ENCODE assay signal across 8 cellular contexts in genomic region chr6:155528982-155529453, GRCh38.
DNase-seq lines count a peak whose midpoint lies in the region; ATAC-seq, FAIRE-seq and TF ChIP-seq lines count a peak whose summit lies in the region.

No MANE protein-coding gene starts in this region.

- TF ChIP-seq CTCF in AG09319 (IDR thresholded peaks at IDR 0.05; ENCODE audit: low read depth, low read length) (no peak), kidney (IDR thresholded peaks at IDR 0.05; ENCODE audit: borderline replicate concordance, extremely low read depth, insufficient read depth) (no peak)

- H3K36me3 ChIP-seq in kidney (ENCODE audit: control insufficient read depth in 1 of 2, insufficient read depth in 2 of 2, low read length in 2 of 2) (no peaks in the 10 kb centered on the region), H7 (replicated peaks; ENCODE audit: control insufficient read depth, insufficient read depth, low read length) (no peaks in the 10 kb centered on the region)

- ATAC-seq in HG02610 (IDR thresholded peaks at IDR 0.05; ENCODE audit: unreplicated experiment) = peak; percentile 66
- no peak for ATAC-seq in GM21825 (IDR thresholded peaks at IDR 0.05; ENCODE audit: unreplicated experiment)

- H3K27ac ChIP-seq in kidney (ENCODE audit: low read depth in 2 of 2, low read length in 2 of 2) = no peak overlapping the region

- H3K9me3 ChIP-seq in kidney (ENCODE audit: control insufficient read depth in 1 of 2, low read length in 2 of 2) = no peaks in the 10 kb centered on the region

- H3K9ac ChIP-seq in kidney (ENCODE audit: low read length in 2 of 2) = no peak overlapping the region

- intact Hi-C loops in kidney (cut with DNase I) = no loop called here

- no peaks in the 10 kb centered on the region for H3K4me1 ChIP-seq in kidney (ENCODE audit: control insufficient read depth in 1 of 2, insufficient read depth in 1 of 2, low read depth in 1 of 2, low read length in 2 of 2)

- H3K4me3 ChIP-seq in kidney (ENCODE audit: low read length in 2 of 2) (no peak overlapping the region), H7 (ENCODE audit: insufficient read depth, low read depth, low read length) (no peak overlapping the region)

- no peaks in the 10 kb centered on the region for H3K27me3 ChIP-seq in H7 (ENCODE audit: control insufficient read depth, insufficient read depth, low read length)

- peak; percentile 73 for FAIRE-seq in kidney (lab: Jason Lieb, UNC)

- DNase-seq in AG09319 (ENCODE audit: extremely low read depth, low read depth) = peak; percentile 67
- DNase-seq in SW 1271 (lab: John Stamatoyannopoulos, UW) = peak; percentile 30 to 69
- DNase-seq in kidney = no peak
- no peak for DNase-seq in H7
- DNase-seq in cerebellar cortex (ENCODE audit: low spot score) = no peak
- DNase-seq in NCI-H524 treated with DMSO at 0.1 percent for 48 hours (lab: John Stamatoyannopoulos, UW) = no peak

Comparison
In these comparisons a context has a peak if more than half of its experiments do, and no peak if none do; other contexts are left out.
1. DNase-seq: peak in AG09319 (single experiment) and SW 1271 (2 of 2); none in kidney (single experiment), H7 (single experiment), cerebellar cortex (single experiment) and NCI-H524 treated with DMSO at 0.1 percent for 48 hours (single experiment).